In the genomic region with DNA sequence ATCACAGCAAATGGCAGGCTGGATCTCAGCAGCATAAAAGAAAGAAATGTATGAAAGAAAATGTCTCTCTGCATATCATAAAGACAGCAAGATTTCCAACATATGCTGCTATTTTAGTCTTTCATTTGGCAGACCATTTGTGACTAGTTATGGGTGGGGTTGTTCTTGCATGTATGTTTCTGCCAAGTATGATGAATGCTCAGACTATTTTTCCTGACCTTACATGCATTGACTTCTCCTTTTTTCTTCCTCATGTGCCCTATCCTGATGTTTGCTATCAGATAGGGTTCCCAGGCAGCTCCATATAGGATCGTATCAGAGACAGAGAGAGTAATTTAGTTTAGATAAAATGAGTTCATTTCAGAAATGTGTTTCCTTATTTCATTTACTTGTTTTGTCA, we compare ENCODE assay signal across 26 cellular contexts. TPM values are rescaled to one million over a fixed set of nuclear protein-coding genes. Genes with fewer than 3 reads are reported as not detected.
A peak's percentile ranks its signal among the peaks of the same experiment; 100 is the strongest.
DNase-seq lines count a peak whose midpoint lies in the region; ATAC-seq and TF ChIP-seq lines count a peak whose summit lies in the region.
"Had no signal": no experiment of that assay in that cellular context is flagged by ENCODE, and none has a peak within 500 bp of the region (broad histone marks: within the 10 kb centered on the region; RNA-seq: fewer than 3 reads in every experiment).

No MANE protein-coding gene starts in this region.

- TF ChIP-seq EP300 in SK-N-SH (IDR thresholded peaks at IDR 0.05; ENCODE audit: borderline replicate concordance in 1 of 2, low read depth in 1 of 2, low read length in 1 of 2), result 0 out of 4 replicates have a peak, but pooled peaks of 1 of the 2 experiments have one; percentile 19

- H3K9me3 ChIP-seq in SK-N-SH, result no peaks in the 10 kb centered on the region
- H3K9me3 ChIP-seq: BLaER1 treated with 17β-estradiol and CSF1 and Interleukin-3, amounts not matched to agents 10 nM and 100 nM; body of pancreas; MG63; upper lobe of left lung had no signal

- peaks cover 5% of the 10 kb centered on the region for H3K4me1 Mint-ChIP-seq in chondrocyte (ENCODE audit: low read depth)
- no peaks in the 10 kb centered on the region for H3K4me1 Mint-ChIP-seq in natural killer cell
- H3K4me1 Mint-ChIP-seq in activated CD8-positive, alpha-beta T cell treated with anti-CD3 and anti-CD28 coated beads, Interleukin-2, amount 10 ng/mL, durations not matched to agents 7 days and 5 days (ENCODE audit: low read depth), result no peaks in the 10 kb centered on the region
- H3K4me1 Mint-ChIP-seq: memory B cell; naive thymus-derived CD8-positive, alpha-beta T cell had no signal

- intact Hi-C loops in natural killer cell (cut with micrococcal nuclease), result no loop called here

- H3K27me3 Mint-ChIP-seq in chondrocyte (ENCODE audit: low read depth) (no peaks in the 10 kb centered on the region), natural killer cell (ENCODE audit: low read depth in 2 of 2) (peaks cover 0 to 3% of the 10 kb centered on the region in 2 donors)
- peaks cover 10% of the 10 kb centered on the region for H3K27me3 Mint-ChIP-seq in activated CD8-positive, alpha-beta T cell treated with anti-CD3 and anti-CD28 coated beads, Interleukin-2, amount 10 ng/mL, durations not matched to agents 7 days and 5 days (ENCODE audit: low read depth)
- H3K27me3 Mint-ChIP-seq: memory B cell had no signal

- H3K4me3 Mint-ChIP-seq in chondrocyte (ENCODE audit: unreplicated experiment) (no peak overlapping the region), natural killer cell (no peak overlapping the region)
- no peak overlapping the region for H3K4me3 Mint-ChIP-seq in activated CD8-positive, alpha-beta T cell treated with anti-CD3 and anti-CD28 coated beads, Interleukin-2, amount 10 ng/mL, durations not matched to agents 7 days and 5 days
- H3K4me3 Mint-ChIP-seq: activated T-cell treated with anti-CD3 and anti-CD28 coated beads, Interleukin-2, amount 50 U/mL, for 72 hours; memory B cell; naive thymus-derived CD8-positive, alpha-beta T cell had no signal

- no peak for ATAC-seq in SK-N-SH treated with all-trans-retinoic acid at 6 μM for 48 hours
- ATAC-seq in natural killer cell, result no peak
- no peak for ATAC-seq in activated CD8-positive, alpha-beta T cell treated with anti-CD3 and anti-CD28 coated beads, Interleukin-2, amount 10 ng/mL, durations not matched to agents 7 days and 5 days
- ATAC-seq: activated CD4-positive, CD25-positive, alpha-beta regulatory T cell treated with anti-CD3 and anti-CD28 coated beads, Interleukin-2, amount 50 U/mL, for 24 hours; activated naive CD4-positive, alpha-beta T cell treated with anti-CD3 and anti-CD28 coated beads, Interleukin-2, amount 50 U/mL, for 72 hours; activated T-cell treated with anti-CD3 and anti-CD28 coated beads, Interleukin-2, amount 50 U/mL, for 72 hours; body of pancreas; HepG2; naive thymus-derived CD8-positive, alpha-beta T cell had no signal

- H3K9me3 Mint-ChIP-seq in chondrocyte (ENCODE audit: low read depth) (no peaks in the 10 kb centered on the region), natural killer cell (no peaks in the 10 kb centered on the region)
- H3K9me3 Mint-ChIP-seq in activated CD8-positive, alpha-beta T cell treated with anti-CD3 and anti-CD28 coated beads, Interleukin-2, amount 10 ng/mL, durations not matched to agents 7 days and 5 days (ENCODE audit: insufficient read depth), result no peaks in the 10 kb centered on the region
- H3K9me3 Mint-ChIP-seq: activated naive CD4-positive, alpha-beta T cell treated with anti-CD3 and anti-CD28 coated beads, Interleukin-2, amount 50 U/mL, for 72 hours; activated T-cell treated with anti-CD3 and anti-CD28 coated beads, Interleukin-2, amount 50 U/mL, for 72 hours; memory B cell; naive thymus-derived CD8-positive, alpha-beta T cell had no signal

- H3K27ac ChIP-seq in SK-N-SH (ENCODE audit: low read depth in 2 of 2, low read length in 1 of 2), result no peak overlapping the region
- H3K27ac ChIP-seq: 22Rv1; BLaER1 treated with 17β-estradiol and CSF1 and Interleukin-3, amounts not matched to agents 10 nM and 100 nM; body of pancreas; upper lobe of left lung had no signal

- no peak overlapping the region for H3K4me3 ChIP-seq in SK-N-SH (ENCODE audit: low read depth in 2 of 2, low read length in 1 of 2)
- H3K4me3 ChIP-seq: BLaER1 treated with 17β-estradiol and CSF1 and Interleukin-3, amounts not matched to agents 10 nM and 100 nM; body of pancreas; MG63; upper lobe of left lung had no signal

- POLR2A ChIA-PET in SK-N-SH (lab: Yijun Ruan, JAX), result no interaction called here
- POLR2A ChIA-PET in activated CD8-positive, alpha-beta T cell treated with anti-CD3 and anti-CD28 coated beads, Interleukin-2, amount 10 ng/mL, durations not matched to agents 7 days and 5 days (lab: Charles Lee), result no interaction called here

- H3K36me3 Mint-ChIP-seq in chondrocyte (ENCODE audit: low read depth), result no peaks in the 10 kb centered on the region
- no peaks in the 10 kb centered on the region for H3K36me3 Mint-ChIP-seq in natural killer cell
- no peaks in the 10 kb centered on the region for H3K36me3 Mint-ChIP-seq in activated CD8-positive, alpha-beta T cell treated with anti-CD3 and anti-CD28 coated beads, Interleukin-2, amount 10 ng/mL, durations not matched to agents 7 days and 5 days (ENCODE audit: low read depth)
- H3K36me3 Mint-ChIP-seq: activated naive CD4-positive, alpha-beta T cell treated with anti-CD3 and anti-CD28 coated beads, Interleukin-2, amount 50 U/mL, for 72 hours; memory B cell; naive thymus-derived CD8-positive, alpha-beta T cell had no signal

- CTCF ChIA-PET in SK-N-SH (lab: Yijun Ruan, JAX), result no interaction called here
- CTCF ChIA-PET in activated CD8-positive, alpha-beta T cell treated with anti-CD3 and anti-CD28 coated beads, Interleukin-2, amount 10 ng/mL, durations not matched to agents 7 days and 5 days (lab: Charles Lee), result no interaction called here

- no peaks in the 10 kb centered on the region for H3F3A ChIP-seq in SK-N-SH (replicated peaks; ENCODE audit: insufficient read depth)

- no peaks in the 10 kb centered on the region for H4K20me1 ChIP-seq in SK-N-SH (ENCODE audit: insufficient read depth)
- H4K20me1 ChIP-seq: BLaER1 treated with 17β-estradiol and CSF1 and Interleukin-3, amounts not matched to agents 10 nM and 100 nM had no signal

- H3K27ac Mint-ChIP-seq in chondrocyte (ENCODE audit: unreplicated experiment) (peak overlapping the region; percentile 97), natural killer cell (no peak overlapping the region)
- no peak overlapping the region for H3K27ac Mint-ChIP-seq in activated CD8-positive, alpha-beta T cell treated with anti-CD3 and anti-CD28 coated beads, Interleukin-2, amount 10 ng/mL, durations not matched to agents 7 days and 5 days
- H3K27ac Mint-ChIP-seq: activated naive CD4-positive, alpha-beta T cell treated with anti-CD3 and anti-CD28 coated beads, Interleukin-2, amount 50 U/mL, for 72 hours; activated T-cell treated with anti-CD3 and anti-CD28 coated beads, Interleukin-2, amount 50 U/mL, for 72 hours; memory B cell; naive thymus-derived CD8-positive, alpha-beta T cell had no signal

- WGBS in SK-N-SH (ENCODE audit: low lambda C conversion rate), result 24% methylated on average over 1 of the region's 1 CpG

- H3K36me3 ChIP-seq in SK-N-SH (replicated peaks in 1 of 2; ENCODE audit: control insufficient read depth in 1 of 2, insufficient read depth in 2 of 2, low read length in 1 of 2), result no peaks in the 10 kb centered on the region
- H3K36me3 ChIP-seq: BLaER1 treated with 17β-estradiol and CSF1 and Interleukin-3, amounts not matched to agents 10 nM and 100 nM; MG63; upper lobe of left lung had no signal

- H3K79me2 ChIP-seq in SK-N-SH (ENCODE audit: insufficient read depth), result no peaks in the 10 kb centered on the region

- peaks cover 6 to 7% of the 10 kb centered on the region in 2 experiments; a peak in 3 of 4 replicates for H3K4me1 ChIP-seq in SK-N-SH (ENCODE audit: control insufficient read depth in 1 of 2, insufficient read depth in 2 of 2, low read depth in 1 of 2, low read length in 1 of 2)
- H3K4me1 ChIP-seq: BLaER1 treated with 17β-estradiol and CSF1 and Interleukin-3, amounts not matched to agents 10 nM and 100 nM; upper lobe of left lung had no signal

- H3K27me3 ChIP-seq in SK-N-SH (ENCODE audit: insufficient read depth), result no peaks in the 10 kb centered on the region
- H3K27me3 ChIP-seq: BLaER1 treated with 17β-estradiol and CSF1 and Interleukin-3, amounts not matched to agents 10 nM and 100 nM; body of pancreas; MG63; upper lobe of left lung had no signal

- no peak overlapping the region for H2AFZ ChIP-seq in SK-N-SH (ENCODE audit: low read depth)

- H3K9ac ChIP-seq in SK-N-SH, result no peak overlapping the region
- H3K9ac ChIP-seq: BLaER1 treated with 17β-estradiol and CSF1 and Interleukin-3, amounts not matched to agents 10 nM and 100 nM had no signal

- no peaks in the 10 kb centered on the region for H3K9me2 ChIP-seq in SK-N-SH

- TF ChIP-seq CTCF in SK-N-SH (IDR thresholded peaks at IDR 0.05) (no peak), chondrocyte (IDR thresholded peaks at IDR 0.05) (no peak), natural killer cell (IDR thresholded peaks at IDR 0.05) (no peak)

- no peak for DNase-seq in SK-N-SH
- DNase-seq in chondrocyte (ENCODE audit: low spot score), result no peak
- peak; percentile 10 for DNase-seq in hepatic stellate cell (ENCODE audit: low spot score)
- no peak for DNase-seq in LoVo (ENCODE audit: low spot score)
- no peak for DNase-seq in natural killer cell
- no peak for DNase-seq in iPS-NIHi11 (ENCODE audit: low spot score)
- DNase-seq in activated CD8-positive, alpha-beta T cell treated with anti-CD3 and anti-CD28 coated beads, Interleukin-2, amount 10 ng/mL, durations not matched to agents 7 days and 5 days, result no peak
- DNase-seq: activated T-cell treated with anti-CD3 and anti-CD28 coated beads, Interleukin-2, amount 50 U/mL, for 72 hours; body of pancreas; hippocampal formation; kidney; naive thymus-derived CD8-positive, alpha-beta T cell; NCI-H2227 treated with DMSO at 0.1 percent for 48 hours; NCI-H774; small intestine; stimulated activated CD4-positive, alpha-beta T cell treated with anti-CD3 and anti-CD28 coated beads, Interleukin-4, amount 100 ng/mL, for 1 hour; T-helper 9 cell; upper lobe of left lung had no signal

- H3K4me2 ChIP-seq in SK-N-SH, result no peak overlapping the region
- H3K4me2 ChIP-seq: BLaER1 treated with 17β-estradiol and CSF1 and Interleukin-3, amounts not matched to agents 10 nM and 100 nM had no signal

- TF ChIP-seq RAD21 in SK-N-SH (IDR thresholded peaks at IDR 0.05; ENCODE audit: low read length), result no peak

TF ChIP-seq in SK-N-SH, 30 proteins besides CTCF, POLR2A, EP300 and RAD21 (continues in another document):
- no peak for TF ChIP-seq RFX5 (IDR thresholded peaks at IDR 0.05; ENCODE audit: low read length)

RNA-seq across cellular contexts. Expression of a gene that starts 58.4 kb away (rescaled TPM):
- polyA plus RNA-seq in SK-N-SH (2012; rRNA removed), result 0.87 and 0.89 TPM in 2 replicates
- 0.89 and 0.99 TPM in 2 replicates for polyA plus RNA-seq in SK-N-SH (2012; cell fraction: cytosol; rRNA removed)
- polyA plus RNA-seq in SK-N-SH (2012; cell fraction: nucleus; rRNA removed), result 1.1 and 1.4 TPM in 2 replicates
- total RNA-seq in chondrocyte (24.3 to 39.6 TPM (median 24.9 TPM) in 3 replicates), natural killer cell (under 1 TPM in 2 of 3 donors, not detected in 1; 0.13 to 0.45 TPM)
- total RNA-seq in activated CD8-positive, alpha-beta T cell treated with anti-CD3 and anti-CD28 coated beads, Interleukin-2, amount 10 ng/mL, durations not matched to agents 7 days and 5 days, result 1 to 10 TPM in 1 of 2 experiments, under 1 TPM in 1; 0.76 to 1.0 TPM

Comparison
In these comparisons a context has a peak if more than half of its experiments do, and no peak if none do; other contexts are left out.
1. RNA of a gene that starts 58.4 kb away (total RNA-seq): 24.3 to 39.6 TPM in chondrocyte; 0.76 to 1.0 TPM in activated CD8-positive, alpha-beta T cell treated with anti-CD3 and anti-CD28 coated beads, Interleukin-2, amount 10 ng/mL, durations not matched to agents 7 days and 5 days and 0.13 to 0.45 TPM in natural killer cell; every median in the first group is over 10 times any median in the second.